ENCODE assay signal across 2 cellular contexts in the genomic region with DNA sequence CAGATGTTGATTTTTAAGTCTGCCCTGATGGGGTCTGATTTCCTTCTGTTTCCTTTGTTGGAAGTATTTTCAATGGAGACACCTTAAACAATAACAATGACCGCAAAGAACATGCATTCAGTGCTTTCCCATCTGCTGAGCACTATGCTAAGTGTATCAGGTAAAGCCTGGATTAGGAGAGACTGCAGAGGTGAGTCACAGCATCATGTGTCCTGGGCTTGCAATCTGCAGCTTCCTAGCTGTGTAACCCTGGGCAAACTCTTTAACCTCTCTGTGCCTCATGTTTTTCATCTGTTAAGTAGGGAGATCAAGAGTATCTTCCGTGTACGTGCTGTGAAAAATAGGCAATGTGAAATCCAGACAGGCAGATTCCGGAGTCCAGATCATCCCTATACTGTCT.
TF ChIP-seq lines count a peak whose summit lies in the region.

No MANE protein-coding gene starts in this region.

TF ChIP-seq in GM23338, 12 proteins besides CTCF, POLR2A, EP300 and RAD21:
- no peak for TF ChIP-seq NANOG (IDR thresholded peaks at IDR 0.05; ENCODE audit: borderline replicate concordance)
- no peak for TF ChIP-seq ZNF114 (CRISPR knock-in tag; IDR thresholded peaks at IDR 0.05)
- no peak for TF ChIP-seq JUNB (IDR thresholded peaks at IDR 0.05; ENCODE audit: unreplicated experiment)
- no peak for TF ChIP-seq CREB1 (CRISPR knock-in tag; IDR thresholded peaks at IDR 0.05; ENCODE audit: low read depth)
- no peak for TF ChIP-seq EZH2phosphoT487 (IDR thresholded peaks at IDR 0.05; ENCODE audit: unreplicated experiment)
- no peak for TF ChIP-seq EZH2 (IDR thresholded peaks at IDR 0.05; ENCODE audit: low read depth, unreplicated experiment)
- TF ChIP-seq, protein P1, sequence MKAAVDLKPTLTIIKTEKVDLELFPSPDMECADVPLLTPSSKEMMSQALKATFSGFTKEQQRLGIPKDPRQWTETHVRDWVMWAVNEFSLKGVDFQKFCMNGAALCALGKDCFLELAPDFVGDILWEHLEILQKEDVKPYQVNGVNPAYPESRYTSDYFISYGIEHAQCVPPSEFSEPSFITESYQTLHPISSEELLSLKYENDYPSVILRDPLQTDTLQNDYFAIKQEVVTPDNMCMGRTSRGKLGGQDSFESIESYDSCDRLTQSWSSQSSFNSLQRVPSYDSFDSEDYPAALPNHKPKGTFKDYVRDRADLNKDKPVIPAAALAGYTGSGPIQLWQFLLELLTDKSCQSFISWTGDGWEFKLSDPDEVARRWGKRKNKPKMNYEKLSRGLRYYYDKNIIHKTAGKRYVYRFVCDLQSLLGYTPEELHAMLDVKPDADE (IDR thresholded peaks at IDR 0.05), result no peak
- TF ChIP-seq, protein P2, sequence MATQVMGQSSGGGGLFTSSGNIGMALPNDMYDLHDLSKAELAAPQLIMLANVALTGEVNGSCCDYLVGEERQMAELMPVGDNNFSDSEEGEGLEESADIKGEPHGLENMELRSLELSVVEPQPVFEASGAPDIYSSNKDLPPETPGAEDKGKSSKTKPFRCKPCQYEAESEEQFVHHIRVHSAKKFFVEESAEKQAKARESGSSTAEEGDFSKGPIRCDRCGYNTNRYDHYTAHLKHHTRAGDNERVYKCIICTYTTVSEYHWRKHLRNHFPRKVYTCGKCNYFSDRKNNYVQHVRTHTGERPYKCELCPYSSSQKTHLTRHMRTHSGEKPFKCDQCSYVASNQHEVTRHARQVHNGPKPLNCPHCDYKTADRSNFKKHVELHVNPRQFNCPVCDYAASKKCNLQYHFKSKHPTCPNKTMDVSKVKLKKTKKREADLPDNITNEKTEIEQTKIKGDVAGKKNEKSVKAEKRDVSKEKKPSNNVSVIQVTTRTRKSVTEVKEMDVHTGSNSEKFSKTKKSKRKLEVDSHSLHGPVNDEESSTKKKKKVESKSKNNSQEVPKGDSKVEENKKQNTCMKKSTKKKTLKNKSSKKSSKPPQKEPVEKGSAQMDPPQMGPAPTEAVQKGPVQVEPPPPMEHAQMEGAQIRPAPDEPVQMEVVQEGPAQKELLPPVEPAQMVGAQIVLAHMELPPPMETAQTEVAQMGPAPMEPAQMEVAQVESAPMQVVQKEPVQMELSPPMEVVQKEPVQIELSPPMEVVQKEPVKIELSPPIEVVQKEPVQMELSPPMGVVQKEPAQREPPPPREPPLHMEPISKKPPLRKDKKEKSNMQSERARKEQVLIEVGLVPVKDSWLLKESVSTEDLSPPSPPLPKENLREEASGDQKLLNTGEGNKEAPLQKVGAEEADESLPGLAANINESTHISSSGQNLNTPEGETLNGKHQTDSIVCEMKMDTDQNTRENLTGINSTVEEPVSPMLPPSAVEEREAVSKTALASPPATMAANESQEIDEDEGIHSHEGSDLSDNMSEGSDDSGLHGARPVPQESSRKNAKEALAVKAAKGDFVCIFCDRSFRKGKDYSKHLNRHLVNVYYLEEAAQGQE (IDR thresholded peaks at IDR 0.05; ENCODE audit: unreplicated experiment), result no peak
- TF ChIP-seq ZNF331 (CRISPR knock-in tag; IDR thresholded peaks at IDR 0.05; ENCODE audit: low read depth), result no peak
- no peak for TF ChIP-seq STAT1 (IDR thresholded peaks at IDR 0.05; ENCODE audit: unreplicated experiment)
- no peak for TF ChIP-seq POLR2AphosphoS5 (IDR thresholded peaks at IDR 0.05; ENCODE audit: low read depth)

TF ChIP-seq in H1, 55 proteins besides CTCF, POLR2A, EP300 and RAD21:
- TF ChIP-seq CEBPB (IDR thresholded peaks at IDR 0.05; ENCODE audit: low read depth, low read length) (no peak), SP2 (IDR thresholded peaks at IDR 0.05; ENCODE audit: low read length) (no peak), KDM5A (IDR thresholded peaks at IDR 0.05; ENCODE audit: low read length) (no peak), HDAC2 (IDR thresholded peaks at IDR 0.05; ENCODE audit: borderline replicate concordance in 1 of 2, low read depth in 2 of 2, low read length in 2 of 2) (no peak), TAF1 (IDR thresholded peaks at IDR 0.05; ENCODE audit: low read depth, low read length) (no peak), GTF2F1 (IDR thresholded peaks at IDR 0.05; ENCODE audit: borderline replicate concordance, low read depth, low read length) (no peak), SIN3A (conservative IDR thresholded peaks at IDR 0.05 in 1 of 2, IDR thresholded peaks at IDR 0.05 in 1 of 2; ENCODE audit: low read depth in 1 of 2, low read length in 2 of 2) (no peak), SP4 (IDR thresholded peaks at IDR 0.05; ENCODE audit: low read length) (no peak), CHD1 (IDR thresholded peaks at IDR 0.05; ENCODE audit: low read depth, low read length) (no peak), EGR1 (IDR thresholded peaks at IDR 0.05; ENCODE audit: borderline replicate concordance, low read depth, low read length) (no peak)
- TF ChIP-seq, protein P3, sequence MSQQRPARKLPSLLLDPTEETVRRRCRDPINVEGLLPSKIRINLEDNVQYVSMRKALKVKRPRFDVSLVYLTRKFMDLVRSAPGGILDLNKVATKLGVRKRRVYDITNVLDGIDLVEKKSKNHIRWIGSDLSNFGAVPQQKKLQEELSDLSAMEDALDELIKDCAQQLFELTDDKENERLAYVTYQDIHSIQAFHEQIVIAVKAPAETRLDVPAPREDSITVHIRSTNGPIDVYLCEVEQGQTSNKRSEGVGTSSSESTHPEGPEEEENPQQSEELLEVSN (IDR thresholded peaks at IDR 0.05), result no peak
TF ChIP-seq in H1: peak in this region for 0.
